In genomic region chr2:46296216-46296839, GRCh38 we compare ENCODE assay signal across 8 cellular contexts. TPM values are rescaled to one million over a fixed set of nuclear protein-coding genes. Genes with fewer than 3 reads are reported as not detected.
A peak's percentile ranks its signal among the peaks of the same experiment; 100 is the strongest.
DNase-seq lines count a peak whose midpoint lies in the region; ATAC-seq, FAIRE-seq and TF ChIP-seq lines count a peak whose summit lies in the region.

No MANE protein-coding gene starts in this region.

- peaks cover 31% of the 10 kb centered on the region for H3K4me1 Mint-ChIP-seq in stimulated activated memory B cell treated with anti-CD40 and anti-IgM and Interleukin-4, amounts not matched to agents 10 μg/mL and 1 μg/mL and 100 μg/mL, for 72 hours

- TF ChIP-seq CTCF in PC-9 (conservative IDR thresholded peaks at IDR 0.05) (no peak), bronchial epithelial cell (IDR thresholded peaks at IDR 0.05; ENCODE audit: insufficient read depth, low read length, severe bottlenecking) (no peak), kidney (IDR thresholded peaks at IDR 0.05; ENCODE audit: borderline replicate concordance, extremely low read depth, insufficient read depth) (peak; percentile 1)

- H3K9me2 ChIP-seq in PC-9 (ENCODE audit: insufficient read depth) = no peaks in the 10 kb centered on the region

- H3K36me3 ChIP-seq in PC-9 (ENCODE audit: low read depth) = no peaks in the 10 kb centered on the region
- no peaks in the 10 kb centered on the region for H3K36me3 ChIP-seq in bronchial epithelial cell (ENCODE audit: control insufficient read depth, insufficient read depth, low read length)
- peaks cover 0 to 4% of the 10 kb centered on the region in 2 donors for H3K36me3 ChIP-seq in kidney (ENCODE audit: control insufficient read depth in 1 of 2, insufficient read depth in 2 of 2, low read length in 2 of 2)

- ATAC-seq in stimulated activated memory B cell treated with anti-CD40 and anti-IgM and Interleukin-4, amounts not matched to agents 10 μg/mL and 1 μg/mL and 100 μg/mL, for 72 hours = peak; percentile 1
- ATAC-seq in HG03280 (IDR thresholded peaks at IDR 0.05; ENCODE audit: unreplicated experiment) = no peak

- intact Hi-C loops in PC-9 (cut with micrococcal nuclease; ENCODE audit: unreplicated experiment) = loop anchor here (5.0 to 10.0 kb wide), 2 partner anchors 72 to 304 kb away; no protein-coding TSS in a partner anchor
- intact Hi-C loops in kidney (cut with DNase I) = no loop called here

- peak overlapping the region; percentile 74 to 91 for H3K9ac ChIP-seq in kidney (ENCODE audit: low read length in 2 of 2)

- H3K4me2 ChIP-seq in PC-9 = peak overlapping the region; percentile 74

- no peak overlapping the region for H3K27ac Mint-ChIP-seq in stimulated activated memory B cell treated with anti-CD40 and anti-IgM and Interleukin-4, amounts not matched to agents 10 μg/mL and 1 μg/mL and 100 μg/mL, for 72 hours

- H3K27me3 ChIP-seq in PC-9 (ENCODE audit: insufficient read depth, low read depth) (no peaks in the 10 kb centered on the region), bronchial epithelial cell (ENCODE audit: control insufficient read depth, insufficient read depth, low read length) (no peaks in the 10 kb centered on the region)

- CTCF ChIA-PET in PC-9 (lab: Charles Lee) = no interaction called here

- H3K9me3 ChIP-seq in PC-9 (ENCODE audit: insufficient read depth, low read depth) = no peaks in the 10 kb centered on the region
- no peaks in the 10 kb centered on the region for H3K9me3 ChIP-seq in kidney (ENCODE audit: control insufficient read depth in 1 of 2, low read length in 2 of 2)

- DNase-seq in DMS 273 (lab: John Stamatoyannopoulos, UW; ENCODE audit: unreplicated experiment) = peak; percentile 63
- DNase-seq in DMS 273 treated with DMSO at 0.1 percent for 48 hours (lab: John Stamatoyannopoulos, UW) = no peak
- peak in 1 of 2 experiments; percentile 43 for DNase-seq in PC-9
- DNase-seq in bronchial epithelial cell (ENCODE audit: low read depth) = no peak
- peak; percentile 85 for DNase-seq in kidney
- DNase-seq in NCI-H2196 treated with DMSO at 0.1 percent for 48 hours (lab: John Stamatoyannopoulos, UW; ENCODE audit: unreplicated experiment) = no peak

- peak overlapping the region; percentile 68 for H3K4me3 Mint-ChIP-seq in stimulated activated memory B cell treated with anti-CD40 and anti-IgM and Interleukin-4, amounts not matched to agents 10 μg/mL and 1 μg/mL and 100 μg/mL, for 72 hours

- TSS peak; percentile 55 for BruUV-seq in PC-9 (replicated peaks; lab: Mats Ljungman, UMichigan)

- no peak for FAIRE-seq in bronchial epithelial cell (lab: Jason Lieb, UNC)
- no peak for FAIRE-seq in kidney (lab: Jason Lieb, UNC)

- peaks cover 37% of the 10 kb centered on the region for H3K27me3 Mint-ChIP-seq in stimulated activated memory B cell treated with anti-CD40 and anti-IgM and Interleukin-4, amounts not matched to agents 10 μg/mL and 1 μg/mL and 100 μg/mL, for 72 hours

- H3K79me2 ChIP-seq in PC-9 (ENCODE audit: low read depth) = peaks cover 37% of the 10 kb centered on the region

- peak overlapping the region; percentile 80 for H2AFZ ChIP-seq in PC-9

- H4K20me1 ChIP-seq in PC-9 (ENCODE audit: insufficient read depth) = peaks cover 13% of the 10 kb centered on the region; the same call in 1 of the 2 replicates

- H3K4me1 ChIP-seq in PC-9 (replicated peaks; ENCODE audit: insufficient read depth) (peaks cover 30% of the 10 kb centered on the region), kidney (ENCODE audit: control insufficient read depth in 1 of 2, insufficient read depth in 1 of 2, low read depth in 1 of 2, low read length in 2 of 2) (peaks cover 6 to 10% of the 10 kb centered on the region in 2 donors)

- POLR2A ChIA-PET in PC-9 (lab: Charles Lee; ENCODE audit: unreplicated experiment) = interaction anchor here (0.6 to 1.4 kb wide), 5 partner anchors 117 to 685 kb away, joined by 3 to 17 read pairs (median 3); partner anchors contain the start of gene SRBD1

- H3K27ac ChIP-seq in PC-9 (peak overlapping the region; percentile 47), kidney (ENCODE audit: low read depth in 2 of 2, low read length in 2 of 2) (peak overlapping the region; percentile 93 to 95)

- no peaks in the 10 kb centered on the region for H3K9me3 Mint-ChIP-seq in stimulated activated memory B cell treated with anti-CD40 and anti-IgM and Interleukin-4, amounts not matched to agents 10 μg/mL and 1 μg/mL and 100 μg/mL, for 72 hours

- H3K36me3 Mint-ChIP-seq in stimulated activated memory B cell treated with anti-CD40 and anti-IgM and Interleukin-4, amounts not matched to agents 10 μg/mL and 1 μg/mL and 100 μg/mL, for 72 hours = no peaks in the 10 kb centered on the region

- peak overlapping the region; percentile 68 for H3K4me3 ChIP-seq in PC-9
- H3K4me3 ChIP-seq in bronchial epithelial cell (ENCODE audit: low read depth, low read length) = peak overlapping the region; percentile 91
- peak overlapping the region; percentile 73 to 77 for H3K4me3 ChIP-seq in kidney (ENCODE audit: low read length in 2 of 2)

- H3F3A ChIP-seq in PC-9 (ENCODE audit: insufficient read depth, low read depth) = peaks cover 31% of the 10 kb centered on the region; the same call in 1 of the 2 replicates

RNA-seq across cellular contexts. Expression of gene EPAS1, which starts 0.9 kb away (rescaled TPM):
- total RNA-seq in PC-9 (2021) (127 and 163 TPM in 2 replicates), bronchial epithelial cell (99.8 and 102 TPM in 2 replicates), kidney (398 TPM)
- 142 TPM for polyA plus RNA-seq in kidney (ENCODE audit: insufficient read depth, low read depth, low replicate concordance)

Comparison
In these comparisons a context has a peak if more than half of its experiments do, and no peak if none do; other contexts are left out.
1. DNase-seq: peak in DMS 273 (single experiment) and kidney (single experiment); none in DMS 273 treated with DMSO at 0.1 percent for 48 hours (single experiment), bronchial epithelial cell (single experiment) and NCI-H2196 treated with DMSO at 0.1 percent for 48 hours (single experiment).
2. Peak in every context shown above with its lines, with median percentiles within 50 percentile points of each other: H3K4me3 ChIP-seq.